Comparison of ENCODE assay signal across 35 cellular contexts in the genomic region with DNA sequence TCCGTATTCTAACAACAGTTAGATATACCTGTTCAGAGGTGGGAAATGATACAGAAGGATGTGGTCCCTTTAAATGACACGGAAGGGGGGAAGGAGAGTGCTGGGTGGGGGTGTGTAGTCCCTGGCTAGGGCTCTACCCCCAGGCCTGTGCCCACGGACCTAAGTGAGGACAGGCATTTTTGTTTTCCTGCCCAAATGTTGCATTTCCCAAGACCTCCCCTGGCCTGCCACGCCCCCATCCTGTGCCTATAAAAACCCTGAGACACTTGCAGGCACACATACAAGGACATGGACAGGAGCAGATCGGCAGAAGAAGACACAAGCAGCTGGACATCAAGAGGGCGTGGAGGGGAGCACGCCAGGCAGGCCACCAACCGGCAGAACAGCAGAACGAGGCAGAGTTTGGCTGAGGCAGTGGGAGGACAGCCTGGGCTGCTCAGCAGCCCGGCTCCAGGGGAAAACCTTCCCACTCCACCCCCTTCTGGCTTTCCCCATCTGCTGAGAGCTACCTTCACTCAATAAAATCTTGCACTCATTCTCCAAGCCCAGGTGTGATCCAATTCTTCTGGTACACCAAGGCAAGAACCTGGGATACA. TPM values are rescaled to one million over a fixed set of nuclear protein-coding genes. Genes with fewer than 3 reads are reported as not detected.
"Had no signal": no experiment of that assay in that cellular context is flagged by ENCODE, and none has a peak within 500 bp of the region (broad histone marks: within the 10 kb centered on the region; RNA-seq: fewer than 3 reads in every experiment).

No MANE protein-coding gene starts in this region.

- ATAC-seq: esophagus mucosa, gastrocnemius medialis, heart right ventricle, left cardiac atrium, left lung, left ventricle myocardium superior, lower lobe of right lung, mucosa of descending colon had no signal

- H3K36me3 ChIP-seq: esophagus squamous epithelium, gastrocnemius medialis, heart right ventricle, left lung, lower lobe of right lung had no signal

- H3K27ac Mint-ChIP-seq: endodermal cell, mesothelial cell of epicardium, naive B cell had no signal

- H3K27me3 ChIP-seq: dorsolateral prefrontal cortex had no signal

- H3K9me3 Mint-ChIP-seq: endodermal cell, mesothelial cell of epicardium, naive B cell had no signal

- H3K4me3 ChIP-seq: coronary artery, dorsolateral prefrontal cortex, esophagus squamous epithelium, gastrocnemius medialis, heart right ventricle, left lung, lower lobe of right lung, mucosa of descending colon had no signal

- DNase-seq: dermis blood vessel endothelial cell; dorsolateral prefrontal cortex; effector CD4-positive, alpha-beta T cell; effector memory CD4-positive, alpha-beta T cell; endodermal cell; erythroblast; esophagus squamous epithelium; foreskin fibroblast; foreskin melanocyte; gastrocnemius medialis; glutamatergic neuron; head of caudate nucleus; heart right ventricle; hippocampal formation; left cardiac atrium; left lung; left ventricle myocardium superior; lower lobe of right lung; mesenchymal stem cell; mucosa of descending colon; naive B cell had no signal

- H3K36me3 Mint-ChIP-seq: mesothelial cell of epicardium, naive B cell had no signal

- H3K9me3 ChIP-seq: esophagus squamous epithelium, gastrocnemius medialis, heart right ventricle, left lung, lower lobe of right lung, mucosa of descending colon had no signal

- H3K27ac ChIP-seq: coronary artery, dorsolateral prefrontal cortex, epithelial cell of prostate, esophagus squamous epithelium, gastrocnemius medialis, heart right ventricle, left lung, lower lobe of right lung had no signal

- H3K4me1 ChIP-seq: gastrocnemius medialis had no signal

- FAIRE-seq: colon, endometrium, islet of Langerhans, keratinocyte had no signal

- H3K4me1 Mint-ChIP-seq: mesothelial cell of epicardium had no signal

- H3K4me3 Mint-ChIP-seq: endodermal cell, mesothelial cell of epicardium had no signal

RNA-seq across cellular contexts. Expression of gene PPY, which starts 21.7 kb away (rescaled TPM):
- total RNA-seq: dermis blood vessel endothelial cell, dorsolateral prefrontal cortex, endodermal cell, esophagus mucosa, esophagus squamous epithelium, gastrocnemius medialis, glomerular endothelial cell, heart right ventricle, kidney epithelial cell, left cardiac atrium, left lung, left ventricle myocardium superior, lower leg skin, lower lobe of right lung, lung microvascular endothelial cell, mesenteric fat pad, mesothelial cell of epicardium, myocyte had no signal
- polyA plus RNA-seq: heart right ventricle, keratinocyte had no signal

RNA-seq across cellular contexts. Expression of gene PYY, which starts 33.1 kb away (rescaled TPM):
- total RNA-seq: dermis blood vessel endothelial cell, esophagus mucosa, esophagus squamous epithelium, gastrocnemius medialis, heart right ventricle, kidney epithelial cell, left cardiac atrium, left lung, left ventricle myocardium superior, lower leg skin, lower lobe of right lung, lung microvascular endothelial cell, mesenteric fat pad, mesothelial cell of epicardium had no signal
- polyA plus RNA-seq: keratinocyte had no signal
